ENCODE assay signal across 1 cellular context in genomic region chr16:58535100-58535499, GRCh38.
TF ChIP-seq lines count a peak whose summit lies in the region.

No MANE protein-coding gene starts in this region.

TF ChIP-seq in WTC11, 78 proteins besides CTCF, POLR2A, EP300 and RAD21 (continued from another document):
- TF ChIP-seq PRDM15 (CRISPR knock-in tag; IDR thresholded peaks at IDR 0.05): no peak
